14 cellular contexts compared by ENCODE assay signal in genomic region chr1:160540859-160541233, GRCh38. TPM values are rescaled to one million over a fixed set of nuclear protein-coding genes. Genes with fewer than 3 reads are reported as not detected.
A peak's percentile ranks its signal among the peaks of the same experiment; 100 is the strongest.
DNase-seq lines count a peak whose midpoint lies in the region; ATAC-seq and TF ChIP-seq lines count a peak whose summit lies in the region.
"Had no signal": no experiment of that assay in that cellular context is flagged by ENCODE, and none has a peak within 500 bp of the region (broad histone marks: within the 10 kb centered on the region; RNA-seq: fewer than 3 reads in every experiment).

No MANE protein-coding gene starts in this region.

- intact Hi-C loops in activated naive CD4-positive, alpha-beta T cell treated with anti-CD3 and anti-CD28 coated beads for 36 hours (cut with micrococcal nuclease), result loop anchor here (1.0 to 2.0 kb wide), 3 partner anchors 18 to 112 kb away; partner anchors contain the start of gene SLAMF6
- intact Hi-C loops in activated CD4-positive, alpha-beta memory T cell treated with anti-CD3 and anti-CD28 coated beads for 36 hours (cut with micrococcal nuclease), result loop anchor here (1.0 to 2.0 kb wide), 4 partner anchors 21 to 109 kb away; no protein-coding TSS in a partner anchor
- intact Hi-C loops in lower lobe of right lung (cut with DNase I) (no loop called here), testis (cut with DNase I; ENCODE audit: low total_unique reads) (no loop called here)

- TF ChIP-seq CTCF in lower lobe of right lung (IDR thresholded peaks at IDR 0.05), result no peak
- no peak for TF ChIP-seq CTCF in upper lobe of left lung (IDR thresholded peaks at IDR 0.05)
- no peak for TF ChIP-seq CTCF in testis (IDR thresholded peaks at IDR 0.05)

- no peaks in the 10 kb centered on the region for H3K27me3 Mint-ChIP-seq in activated naive CD4-positive, alpha-beta T cell treated with anti-CD3 and anti-CD28 coated beads for 36 hours (ENCODE audit: low read depth)
- H3K27me3 Mint-ChIP-seq in activated CD4-positive, alpha-beta memory T cell treated with anti-CD3 and anti-CD28 coated beads for 36 hours, result no peaks in the 10 kb centered on the region

- H3K27me3 ChIP-seq in lower lobe of right lung (ENCODE audit: low read depth) (no peaks in the 10 kb centered on the region), upper lobe of left lung (no peaks in the 10 kb centered on the region), testis (no peaks in the 10 kb centered on the region)
- H3K27me3 ChIP-seq: heart left ventricle, tibial nerve had no signal

- H3K36me3 ChIP-seq in lower lobe of right lung, result no peaks in the 10 kb centered on the region
- no peaks in the 10 kb centered on the region for H3K36me3 ChIP-seq in upper lobe of left lung
- H3K36me3 ChIP-seq in testis (ENCODE audit: low read depth, missing control alignments), result no peaks in the 10 kb centered on the region
- H3K36me3 ChIP-seq: heart left ventricle, tibial nerve had no signal

- POLR2A ChIA-PET in activated CD4-positive, alpha-beta memory T cell treated with anti-CD3 and anti-CD28 coated beads for 36 hours (lab: Charles Lee), result interaction anchor here (0.7 to 2.3 kb wide), 3 partner anchors 9 to 86 kb away, joined by 3 to 9 read pairs (median 3); partner anchors contain the start of gene SLAMF6

- TF ChIP-seq EP300 in upper lobe of left lung (IDR thresholded peaks at IDR 0.05), result no peak

- H3K27ac Mint-ChIP-seq in activated naive CD4-positive, alpha-beta T cell treated with anti-CD3 and anti-CD28 coated beads for 36 hours, result peak overlapping the region; percentile 96
- peak overlapping the region; percentile 95 for H3K27ac Mint-ChIP-seq in activated CD4-positive, alpha-beta memory T cell treated with anti-CD3 and anti-CD28 coated beads for 36 hours

- H3K4me3 Mint-ChIP-seq in activated naive CD4-positive, alpha-beta T cell treated with anti-CD3 and anti-CD28 coated beads for 36 hours, result peak overlapping the region; percentile 52
- peak overlapping the region; percentile 46 for H3K4me3 Mint-ChIP-seq in activated CD4-positive, alpha-beta memory T cell treated with anti-CD3 and anti-CD28 coated beads for 36 hours

- CTCF ChIA-PET in activated naive CD4-positive, alpha-beta T cell treated with anti-CD3 and anti-CD28 coated beads for 36 hours (lab: Charles Lee), result interaction anchor here (0.9 to 3.0 kb wide), 12 partner anchors 8 to 112 kb away, joined by 3 to 22 read pairs (median 4); partner anchors contain the start of gene SLAMF6
- CTCF ChIA-PET in activated CD4-positive, alpha-beta memory T cell treated with anti-CD3 and anti-CD28 coated beads for 36 hours (lab: Charles Lee), result interaction anchor here (1.1 to 9.4 kb wide), 8 partner anchors 10 to 111 kb away, joined by 4 to 134 read pairs (median 12); partner anchors contain the start of gene SLAMF6

- H3K9me3 ChIP-seq in lower lobe of right lung (no peaks in the 10 kb centered on the region), upper lobe of left lung (no peaks in the 10 kb centered on the region), testis (no peaks in the 10 kb centered on the region)

- H3K9me3 Mint-ChIP-seq in activated naive CD4-positive, alpha-beta T cell treated with anti-CD3 and anti-CD28 coated beads for 36 hours, result peaks cover 8% of the 10 kb centered on the region
- H3K9me3 Mint-ChIP-seq in activated CD4-positive, alpha-beta memory T cell treated with anti-CD3 and anti-CD28 coated beads for 36 hours, result peaks cover 9% of the 10 kb centered on the region

- H3K4me3 ChIP-seq in lower lobe of right lung (no peak overlapping the region), upper lobe of left lung (no peak overlapping the region), testis (no peak overlapping the region)
- H3K4me3 ChIP-seq: heart left ventricle, tibial nerve had no signal

- TF ChIP-seq POLR2A in upper lobe of left lung (IDR thresholded peaks at IDR 0.05) (no peak), testis (IDR thresholded peaks at IDR 0.05) (no peak)

- H3K36me3 Mint-ChIP-seq in activated naive CD4-positive, alpha-beta T cell treated with anti-CD3 and anti-CD28 coated beads for 36 hours (ENCODE audit: low read depth), result peaks cover 5% of the 10 kb centered on the region
- H3K36me3 Mint-ChIP-seq in activated CD4-positive, alpha-beta memory T cell treated with anti-CD3 and anti-CD28 coated beads for 36 hours, result peaks cover 13% of the 10 kb centered on the region

- peaks cover 56% of the 10 kb centered on the region for H3K4me1 Mint-ChIP-seq in activated naive CD4-positive, alpha-beta T cell treated with anti-CD3 and anti-CD28 coated beads for 36 hours (ENCODE audit: low read depth)
- peaks cover 61% of the 10 kb centered on the region for H3K4me1 Mint-ChIP-seq in activated CD4-positive, alpha-beta memory T cell treated with anti-CD3 and anti-CD28 coated beads for 36 hours (ENCODE audit: low read depth)

- H3K4me1 ChIP-seq in lower lobe of right lung, result peaks cover 30% of the 10 kb centered on the region
- peaks cover 4 to 17% (median 12%) of the 10 kb centered on the region in 4 donors for H3K4me1 ChIP-seq in upper lobe of left lung
- no peaks in the 10 kb centered on the region for H3K4me1 ChIP-seq in testis

- H3K27ac ChIP-seq in lower lobe of right lung, result peak overlapping the region; percentile 53
- H3K27ac ChIP-seq in upper lobe of left lung, result peak overlapping the region; percentile 48 to 63 (median 58)
- H3K27ac ChIP-seq in testis, result peak overlapping the region in 1 of 2 donors; percentile 53

- ATAC-seq in lower lobe of right lung (no peak), upper lobe of left lung (ENCODE audit: low FRiP score in 2 of 2) (no peak), HG03025 (IDR thresholded peaks at IDR 0.05; ENCODE audit: low FRiP score, unreplicated experiment) (no peak)

- no peak for DNase-seq in activated naive CD4-positive, alpha-beta T cell treated with anti-CD3 and anti-CD28 coated beads for 36 hours
- no peak for DNase-seq in activated naive CD4-positive, alpha-beta T cell treated with anti-CD3 and anti-CD28 coated beads, Interleukin-2, amount 50 U/mL, for 16 hours
- DNase-seq in activated CD4-positive, alpha-beta memory T cell treated with anti-CD3 and anti-CD28 coated beads for 36 hours, result no peak
- DNase-seq in lower lobe of right lung (no peak), upper lobe of left lung (no peak), testis (no peak)
- no peak for DNase-seq in stimulated activated CD8-positive, alpha-beta memory T cell treated with anti-CD3 and anti-CD28 coated beads, Interleukin-4, amount 100 ng/mL, for 48 hours
- DNase-seq: mammary epithelial cell, NCI-H1105, NCI-H524 had no signal

RNA-seq across cellular contexts. Expression of gene SLAMF6, which starts 17.8 kb away (rescaled TPM):
- 10 to 100 TPM; 55.0 to 55.5 TPM for total RNA-seq in activated naive CD4-positive, alpha-beta T cell treated with anti-CD3 and anti-CD28 coated beads for 36 hours
- 10 to 100 TPM; 38.3 to 40.9 TPM for total RNA-seq in activated CD4-positive, alpha-beta memory T cell treated with anti-CD3 and anti-CD28 coated beads for 36 hours
- 4.8 TPM for total RNA-seq in lower lobe of right lung
- total RNA-seq in upper lobe of left lung, result 10 to 100 TPM in 1 of 6 donors, 1 to 10 TPM in 5; 2.7 to 10.7 (median 3.4) TPM
- 1 to 10 TPM in 1 of 2 donors, under 1 TPM in 1; 0.68 to 1.6 TPM for total RNA-seq in testis
- polyA plus RNA-seq in testis (ENCODE audit: insufficient read depth, low read depth, low replicate concordance), result 2.3 TPM
- total RNA-seq: mammary epithelial cell, renal cortical epithelial cell had no signal
- polyA plus RNA-seq: mammary epithelial cell had no signal

RNA-seq across cellular contexts. Expression of gene CD84, which starts 38.5 kb away (rescaled TPM):
- 1 to 10 TPM; 8.6 to 9.2 TPM for total RNA-seq in activated naive CD4-positive, alpha-beta T cell treated with anti-CD3 and anti-CD28 coated beads for 36 hours
- total RNA-seq in activated CD4-positive, alpha-beta memory T cell treated with anti-CD3 and anti-CD28 coated beads for 36 hours, result 10 to 100 TPM; 18.6 to 20.2 TPM
- 24.1 TPM for total RNA-seq in lower lobe of right lung
- 10 to 100 TPM in 5 of 6 donors, 1 to 10 TPM in 1; 8.9 to 26.4 (median 17.4) TPM for total RNA-seq in upper lobe of left lung
- total RNA-seq in testis, result 1 to 10 TPM; 6.4 to 6.9 TPM
- polyA plus RNA-seq in testis (ENCODE audit: insufficient read depth, low read depth, low replicate concordance), result 7.7 TPM
- total RNA-seq: mammary epithelial cell, renal cortical epithelial cell had no signal
- polyA plus RNA-seq: mammary epithelial cell had no signal

Comparison
In these comparisons a context has a peak if more than half of its experiments do, and no peak if none do; other contexts are left out.
1. intact Hi-C loops: an anchor here in activated naive CD4-positive, alpha-beta T cell treated with anti-CD3 and anti-CD28 coated beads for 36 hours (1.0 to 2.0 kb wide) and activated CD4-positive, alpha-beta memory T cell treated with anti-CD3 and anti-CD28 coated beads for 36 hours (1.0 to 2.0 kb wide); none called in lower lobe of right lung and testis.